Comparison of ENCODE assay signal across 9 cellular contexts in the genomic region with DNA sequence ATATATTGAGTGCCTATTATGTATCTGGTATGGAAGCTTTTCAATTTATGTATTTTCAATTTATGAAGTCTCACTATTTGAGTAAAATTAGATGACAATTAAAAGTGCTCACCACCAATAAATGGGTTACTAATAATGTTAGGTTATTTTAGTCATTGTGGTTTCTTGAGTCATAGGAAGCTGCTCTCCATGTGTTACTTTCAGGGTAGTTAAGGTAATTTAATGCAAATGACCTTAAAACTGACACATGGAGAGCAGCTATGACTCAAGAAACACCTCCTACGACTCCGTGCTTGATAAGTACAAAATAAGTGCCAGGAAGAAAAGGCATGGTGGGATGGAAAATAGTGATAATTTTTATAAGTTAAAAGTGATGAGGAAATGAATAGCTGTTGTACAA.
DNase-seq lines count a peak whose midpoint lies in the region; ATAC-seq and TF ChIP-seq lines count a peak whose summit lies in the region.
"Had no signal": no experiment of that assay in that cellular context is flagged by ENCODE, and none has a peak within 500 bp of the region (broad histone marks: within the 10 kb centered on the region; RNA-seq: fewer than 3 reads in every experiment).

No MANE protein-coding gene starts in this region.

- no peaks in the 10 kb centered on the region for H3K9me3 ChIP-seq in WERI-Rb-1 (ENCODE audit: severe bottlenecking)

- DNase-seq in AG08395 (ENCODE audit: low spot score) (peak; percentile 11), astrocyte of the hippocampus (ENCODE audit: low read depth, low spot score) (peak; percentile 28), NCI-H526 (lab: John Stamatoyannopoulos, UW) (no peak), WERI-Rb-1 (no peak), NCI-H524 treated with DMSO at 0.1 percent for 48 hours (lab: John Stamatoyannopoulos, UW) (no peak)
- no peak for DNase-seq in activated effector memory CD4-positive, alpha-beta T cell treated with anti-CD3 and anti-CD28 coated beads, Interleukin-2, amount 50 U/mL, for 16 hours
- DNase-seq: NCI-H1436 treated with DMSO at 0.1 percent for 48 hours had no signal

- no peak overlapping the region for H3K27ac ChIP-seq in WERI-Rb-1

- H3K36me3 ChIP-seq in WERI-Rb-1, result no peaks in the 10 kb centered on the region

- TF ChIP-seq CTCF in WERI-Rb-1 (IDR thresholded peaks at IDR 0.05; ENCODE audit: low read depth, low read length), result no peak

- ATAC-seq in GM19395 (IDR thresholded peaks at IDR 0.05; ENCODE audit: unreplicated experiment), result peak; percentile 89
- ATAC-seq in HG03095 (IDR thresholded peaks at IDR 0.05; ENCODE audit: unreplicated experiment), result peak; percentile 92

- no peak overlapping the region for H3K4me3 ChIP-seq in WERI-Rb-1 (ENCODE audit: low read depth, low read length)

- H3K27me3 ChIP-seq in WERI-Rb-1 (ENCODE audit: insufficient read depth, low read depth, severe bottlenecking), result peaks cover 26% of the 10 kb centered on the region

Comparison
In these comparisons a context has a peak if more than half of its experiments do, and no peak if none do; other contexts are left out.
1. DNase-seq: peak in AG08395 (single experiment) and astrocyte of the hippocampus (single experiment); none in NCI-H526 (0 of 2), activated effector memory CD4-positive, alpha-beta T cell treated with anti-CD3 and anti-CD28 coated beads, Interleukin-2, amount 50 U/mL, for 16 hours (single experiment), WERI-Rb-1 (single experiment) and NCI-H524 treated with DMSO at 0.1 percent for 48 hours (single experiment).